Comparison of ENCODE assay signal across 8 cellular contexts in the genomic region with DNA sequence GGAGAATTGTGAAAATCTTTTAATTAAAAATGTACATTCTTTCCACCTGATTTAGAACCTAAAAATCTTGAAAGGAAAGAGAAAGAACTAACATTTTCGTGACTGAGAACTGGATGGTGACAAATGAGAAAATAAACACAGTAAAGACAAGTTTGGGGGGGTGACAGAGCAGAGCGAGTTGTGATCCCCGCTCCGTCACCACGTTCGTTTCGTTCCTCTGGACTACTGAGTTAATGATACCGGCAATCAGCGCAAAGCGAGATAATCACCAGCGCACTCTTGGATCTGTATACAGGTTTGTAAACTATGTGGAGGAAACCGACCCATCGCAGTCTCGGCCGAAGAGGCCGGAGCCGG. TPM values are rescaled to one million over a fixed set of nuclear protein-coding genes. Genes with fewer than 3 reads are reported as not detected.
DNase-seq lines count a peak whose midpoint lies in the region; TF ChIP-seq lines count a peak whose summit lies in the region.

No MANE protein-coding gene starts in this region.

- TF ChIP-seq EP300 in tibial nerve (IDR thresholded peaks at IDR 0.05): no peak

- H3K4me1 ChIP-seq in ascending aorta (peaks cover 0 to 8% of the 10 kb centered on the region in 2 donors), liver (ENCODE audit: control insufficient read depth in 4 of 4, insufficient read depth in 4 of 4, low read length in 3 of 4) (peaks cover 0 to 7% (median 2%) of the 10 kb centered on the region in 4 donors), tibial nerve (peaks cover 0 to 17% (median 3%) of the 10 kb centered on the region in 4 donors)

- H3K27me3 Mint-ChIP-seq in activated T-cell treated with anti-CD3 and anti-CD28 coated beads, Interleukin-2, amount 50 U/mL, for 24 hours: no peaks in the 10 kb centered on the region

- no peaks in the 10 kb centered on the region for H3K9me3 Mint-ChIP-seq in activated T-cell treated with anti-CD3 and anti-CD28 coated beads, Interleukin-2, amount 50 U/mL, for 24 hours

- H3K4me1 Mint-ChIP-seq in activated T-cell treated with anti-CD3 and anti-CD28 coated beads, Interleukin-2, amount 50 U/mL, for 24 hours (ENCODE audit: low read depth): peaks cover 42% of the 10 kb centered on the region

- TF ChIP-seq CTCF in ascending aorta (IDR thresholded peaks at IDR 0.05): no peak
- TF ChIP-seq CTCF in liver (IDR thresholded peaks at IDR 0.05; ENCODE audit: low read depth, low read length, missing input control): no peak
- TF ChIP-seq CTCF in tibial nerve (IDR thresholded peaks at IDR 0.05): no peak

- intact Hi-C loops in ascending aorta (cut with DNase I): loop anchor here (1.0 to 10.0 kb wide), 6 partner anchors 9 to 1474 kb away; partner anchors contain the start of genes DUSP12, PEA15, TAGLN2 and USF1

- peak overlapping the region; percentile 91 for H3K4me3 Mint-ChIP-seq in activated T-cell treated with anti-CD3 and anti-CD28 coated beads, Interleukin-2, amount 50 U/mL, for 24 hours

- no peak for TF ChIP-seq RAD21 in liver (IDR thresholded peaks at IDR 0.05)

- H3K27me3 ChIP-seq in ascending aorta (no peaks in the 10 kb centered on the region), liver (ENCODE audit: control insufficient read depth in 4 of 4, insufficient read depth in 4 of 4, low read length in 3 of 4) (no peaks in the 10 kb centered on the region), tibial nerve (no peaks in the 10 kb centered on the region)

- 6% methylated on average over 17 of the region's 17 CpGs for WGBS in liver
- WGBS in tibial nerve, 2 donors: 13 to 16% methylated on average over 17 of the region's 17 CpGs

- H3K36me3 ChIP-seq in ascending aorta (no peaks in the 10 kb centered on the region), liver (ENCODE audit: control insufficient read depth in 4 of 4, insufficient read depth in 3 of 4, low read depth in 1 of 4, low read length in 3 of 4) (no peaks in the 10 kb centered on the region), tibial nerve (no peaks in the 10 kb centered on the region)

- peak overlapping the region; percentile 92 to 93 for H3K9ac ChIP-seq in liver (ENCODE audit: low read depth in 1 of 2, low read length in 2 of 2)

- H3K27ac ChIP-seq in ascending aorta (peak overlapping the region; percentile 100), liver (ENCODE audit: low read depth in 1 of 2, low read length in 2 of 2) (peak overlapping the region; percentile 94 to 97), tibial nerve (peak overlapping the region; percentile 100)

- H3K27ac Mint-ChIP-seq in activated T-cell treated with anti-CD3 and anti-CD28 coated beads, Interleukin-2, amount 50 U/mL, for 24 hours: peak overlapping the region; percentile 100

- no peaks in the 10 kb centered on the region for H3K9me3 ChIP-seq in ascending aorta
- no peaks in the 10 kb centered on the region for H3K9me3 ChIP-seq in liver (ENCODE audit: control insufficient read depth in 4 of 4, low read length in 3 of 4)
- H3K9me3 ChIP-seq in tibial nerve: no peaks in the 10 kb centered on the region

- TF ChIP-seq POLR2A in tibial nerve (IDR thresholded peaks at IDR 0.05): no peak

- no peak for DNase-seq in activated T-cell treated with anti-CD3 and anti-CD28 coated beads, Interleukin-2, amount 50 U/mL, for 24 hours
- no peak for DNase-seq in activated T-cell treated with anti-CD3 and anti-CD28 coated beads, Interleukin-2, amount 50 U/mL, for 1 hour
- DNase-seq in ascending aorta (ENCODE audit: low spot score in 2 of 2) (no peak), tibial nerve (ENCODE audit: low spot score in 2 of 2) (no peak), inferior parietal cortex (ENCODE audit: extremely low spot score) (no peak), GM03348 (ENCODE audit: low spot score) (no peak), SW480 (ENCODE audit: low spot score) (no peak)

- H3K4me3 ChIP-seq in ascending aorta (peak overlapping the region; percentile 78 to 86), liver (ENCODE audit: low read depth in 1 of 3, low read length in 3 of 3) (peak overlapping the region; percentile 59 to 85 (median 81)), tibial nerve (peak overlapping the region; percentile 72 to 80 (median 77))

- H3K36me3 Mint-ChIP-seq in activated T-cell treated with anti-CD3 and anti-CD28 coated beads, Interleukin-2, amount 50 U/mL, for 24 hours (ENCODE audit: low read depth): peaks cover 14% of the 10 kb centered on the region

TF ChIP-seq in liver, 16 proteins besides CTCF, POLR2A, EP300 and RAD21:
- TF ChIP-seq FOXA2 (IDR thresholded peaks at IDR 0.05): no peak
- TF ChIP-seq SP1 (IDR thresholded peaks at IDR 0.05): no peak
- TF ChIP-seq GABPA (IDR thresholded peaks at IDR 0.05 in 1 of 2, conservative IDR thresholded peaks at IDR 0.05 in 1 of 2): no peak
- no peak for TF ChIP-seq NR2F2 (IDR thresholded peaks at IDR 0.05)
- TF ChIP-seq REST (IDR thresholded peaks at IDR 0.05): no peak
- TF ChIP-seq YY1 (IDR thresholded peaks at IDR 0.05): no peak
- no peak for TF ChIP-seq JUND (IDR thresholded peaks at IDR 0.05)
- no peak for TF ChIP-seq HNF4A (conservative IDR thresholded peaks at IDR 0.05)
- no peak for TF ChIP-seq HNF4G (IDR thresholded peaks at IDR 0.05)
- TF ChIP-seq ATF3 (IDR thresholded peaks at IDR 0.05): no peak
- no peak for TF ChIP-seq RXRA (IDR thresholded peaks at IDR 0.05)
- no peak for TF ChIP-seq FOXA1 (IDR thresholded peaks at IDR 0.05)
- TF ChIP-seq EGR1 (IDR thresholded peaks at IDR 0.05; ENCODE audit: low read depth in 2 of 2): no peak
- TF ChIP-seq TAF1 (conservative IDR thresholded peaks at IDR 0.05): no peak
- TF ChIP-seq MAX (IDR thresholded peaks at IDR 0.05): no peak

RNA-seq across cellular contexts. Expression of gene CFAP126, which starts 31.2 kb away (rescaled TPM):
- total RNA-seq in ascending aorta: not detected
- total RNA-seq in liver: not detected
- polyA plus RNA-seq in liver: not detected
- under 1 TPM in 1 of 4 donors, not detected in 3; 0.90 TPM for total RNA-seq in tibial nerve
